ENCODE assay signal across 26 cellular contexts in genomic region chr7:9691286-9691685, GRCh38.
"Had no signal": no experiment of that assay in that cellular context is flagged by ENCODE, and none has a peak within 500 bp of the region (broad histone marks: within the 10 kb centered on the region; RNA-seq: fewer than 3 reads in every experiment).

No MANE protein-coding gene starts in this region.

- H3K4me3 ChIP-seq: cardiac muscle cell, SJSA1 had no signal

- H3K27me3 ChIP-seq: brain microvascular endothelial cell, cardiac muscle cell, SJSA1 had no signal

- H3K36me3 Mint-ChIP-seq: activated naive CD8-positive, alpha-beta T cell had no signal

- H3K4me3 Mint-ChIP-seq: activated B cell treated with CpG ODN at 0.5 μM for 24 hours; activated CD4-positive, alpha-beta T cell treated with anti-CD3 and anti-CD28 coated beads, Interleukin-2, amount 10 ng/mL, durations not matched to agents 24 days and 14 days; activated naive CD4-positive, alpha-beta T cell treated with anti-CD3 and anti-CD28 coated beads for 36 hours; activated naive CD8-positive, alpha-beta T cell; activated T-cell treated with anti-CD3 and anti-CD28 coated beads, Interleukin-2, amount 50 U/mL, for 4 hours; T-helper 1 cell treated with Interleukin-12 subunit alpha and Interleukin-12 subunit beta and Interleukin-4 antibody, amounts not matched to agents 30 μg/mL and 1 μg/mL, for 36 hours had no signal

- H3K27me3 Mint-ChIP-seq: activated B cell treated with CpG ODN at 0.5 μM for 24 hours; activated CD4-positive, alpha-beta T cell treated with anti-CD3 and anti-CD28 coated beads, Interleukin-2, amount 10 ng/mL, durations not matched to agents 24 days and 14 days; activated naive CD8-positive, alpha-beta T cell had no signal

- H3K4me1 ChIP-seq: SJSA1 had no signal

- DNase-seq: activated B cell treated with CpG ODN at 0.5 μM for 24 hours; activated CD4-positive, alpha-beta T cell treated with anti-CD3 and anti-CD28 coated beads for 1 hour; activated CD4-positive, alpha-beta T cell treated with anti-CD3 and anti-CD28 coated beads, Interleukin-2, amount 10 ng/mL, durations not matched to agents 24 days and 14 days; activated CD4-positive, alpha-beta T cell treated with anti-CD3 and anti-CD28 coated beads, Interleukin-2, amount 50 U/mL, for 48 hours; activated CD8-positive, alpha-beta memory T cell treated with anti-CD3 and anti-CD28 coated beads for 24 hours; activated effector memory CD4-positive, alpha-beta T cell treated with anti-CD3 and anti-CD28 coated beads, Interleukin-2, amount 50 U/mL, for 16 hours; activated naive CD4-positive, alpha-beta T cell treated with anti-CD3 and anti-CD28 coated beads for 36 hours; activated T-cell treated with anti-CD3 and anti-CD28 coated beads, Interleukin-2, amount 50 U/mL, for 4 hours; amygdala; brain microvascular endothelial cell; Kasumi-1; KBM-7; NCI-H1105 treated with DMSO at 0.1 percent for 48 hours; NCI-H146; NCI-H187 treated with DMSO at 0.1 percent for 48 hours; NCI-H2107; NCI-H2171 treated with DMSO at 0.1 percent for 48 hours; NCI-H345; NCI-H510A; NCI-H526 treated with DMSO at 0.1 percent for 48 hours; PC-3; SHP77 had no signal

- H3K36me3 ChIP-seq: brain microvascular endothelial cell, cardiac muscle cell, SJSA1 had no signal

- H3K4me1 Mint-ChIP-seq: activated B cell treated with CpG ODN at 0.5 μM for 24 hours; activated CD4-positive, alpha-beta T cell treated with anti-CD3 and anti-CD28 coated beads, Interleukin-2, amount 10 ng/mL, durations not matched to agents 24 days and 14 days had no signal

- H3K27ac Mint-ChIP-seq: activated B cell treated with CpG ODN at 0.5 μM for 24 hours; activated CD4-positive, alpha-beta T cell treated with anti-CD3 and anti-CD28 coated beads, Interleukin-2, amount 10 ng/mL, durations not matched to agents 24 days and 14 days; activated naive CD4-positive, alpha-beta T cell treated with anti-CD3 and anti-CD28 coated beads for 36 hours; activated naive CD8-positive, alpha-beta T cell; T-helper 1 cell treated with Interleukin-12 subunit alpha and Interleukin-12 subunit beta and Interleukin-4 antibody, amounts not matched to agents 30 μg/mL and 1 μg/mL, for 36 hours had no signal

- H3K27ac ChIP-seq: brain microvascular endothelial cell, cardiac muscle cell, SJSA1 had no signal

- ATAC-seq: activated T-cell treated with anti-CD3 and anti-CD28 coated beads, Interleukin-2, amount 50 U/mL, for 4 hours; PC-3 had no signal
